Comparison of ENCODE assay signal across 8 cellular contexts in the genomic region with DNA sequence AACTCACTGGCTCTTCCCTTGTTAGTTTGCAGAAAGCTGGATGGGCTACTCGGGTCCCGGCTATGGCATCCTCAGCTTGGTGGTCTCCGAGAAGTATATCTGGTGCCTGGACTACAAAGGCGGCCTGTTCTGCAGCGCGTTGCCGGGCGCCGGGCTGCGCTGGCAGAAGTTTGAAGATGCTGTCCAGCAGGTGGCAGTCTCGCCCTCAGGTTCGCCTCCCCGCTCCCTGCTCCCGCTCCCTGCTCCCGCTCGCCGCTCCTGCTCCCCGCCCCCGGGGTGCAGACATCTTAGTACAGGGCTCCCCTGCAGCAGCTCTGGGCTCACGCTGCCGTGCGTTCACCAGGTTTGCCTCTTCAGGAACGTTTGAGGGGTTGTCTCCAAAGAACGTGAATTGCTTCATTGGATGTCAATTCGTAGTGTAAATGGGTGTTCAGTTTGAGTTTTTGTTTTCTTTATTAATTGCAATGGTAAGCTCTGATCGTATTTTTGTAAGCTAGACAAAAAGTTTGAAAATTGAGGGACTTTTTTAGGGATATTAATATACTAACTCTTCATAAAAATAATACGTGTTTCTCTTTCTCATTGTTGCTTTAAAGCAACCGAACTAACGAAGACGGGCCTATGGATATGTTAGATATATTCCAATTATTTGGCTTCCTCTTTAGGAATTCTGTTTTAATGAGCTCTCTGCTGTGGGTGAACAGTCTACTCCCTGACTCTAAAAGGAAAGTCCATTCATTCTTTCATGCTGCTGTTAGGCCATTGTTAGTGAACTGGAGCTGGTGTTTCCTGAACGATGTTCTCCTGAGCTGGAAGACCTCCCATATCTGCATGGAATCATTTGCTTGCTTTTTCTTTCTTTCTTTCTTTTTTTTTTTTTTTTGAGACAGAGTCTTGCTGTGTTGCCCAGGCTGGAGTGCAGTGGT.
DNase-seq lines count a peak whose midpoint lies in the region; ATAC-seq and TF ChIP-seq lines count a peak whose summit lies in the region.

No MANE protein-coding gene starts in this region.

- intact Hi-C loops in CD8-positive, alpha-beta T cell (cut with DNase I, micrococcal nuclease), result loop anchor here in 1 of 2 experiments (1.0 kb wide), 1 partner anchor 78 kb away; no protein-coding TSS in a partner anchor
- intact Hi-C loops in mucosa of descending colon (cut with DNase I, micrococcal nuclease), result loop anchor here in 1 of 2 donors (5.0 kb wide), 1 partner anchor 79 kb away; no protein-coding TSS in a partner anchor

- no peak overlapping the region for H3K4me3 Mint-ChIP-seq in CD8-positive, alpha-beta T cell

- H3K27me3 Mint-ChIP-seq in CD8-positive, alpha-beta T cell (ENCODE audit: low read depth), result no peaks in the 10 kb centered on the region

- H3K36me3 Mint-ChIP-seq in CD8-positive, alpha-beta T cell, result peaks cover 35% of the 10 kb centered on the region

- ATAC-seq in CD8-positive, alpha-beta T cell, result peak; percentile 48
- ATAC-seq in mucosa of descending colon (peak; percentile 80), GM18519 (IDR thresholded peaks at IDR 0.05; ENCODE audit: low FRiP score, unreplicated experiment) (no peak)

- peak; percentile 8 to 75 (median 47) for DNase-seq in CD8-positive, alpha-beta T cell
- DNase-seq in HK-2 (ENCODE audit: unreplicated experiment) (peak; percentile 17), NOMO-1 treated with DMSO at 0.1 percent for 48 hours (lab: John Stamatoyannopoulos, UW; ENCODE audit: unreplicated experiment) (peak; percentile 44), epidermal melanocyte (ENCODE audit: insufficient read length, low spot score) (peak; percentile 89), mucosa of descending colon (peak; percentile 87 to 92 (median 91))
- peak; percentile 87 for DNase-seq in activated CD8-positive, alpha-beta memory T cell treated with anti-CD3 and anti-CD28 coated beads, Interleukin-2, amount 50 U/mL, for 48 hours
- peak; percentile 8 to 19 for DNase-seq in stimulated activated CD8-positive, alpha-beta memory T cell treated with anti-CD3 and anti-CD28 coated beads, Interleukin-15, amount 100 ng/mL, for 4 hours (ENCODE audit: low read depth in 2 of 2)

- CTCF ChIA-PET in CD8-positive, alpha-beta T cell (lab: Charles Lee), result interaction anchor here (0.6 to 6.7 kb wide), 21 partner anchors 9 to 476 kb away, joined by 3 to 74 read pairs (median 4); a partner anchor contains a TSS

- POLR2A ChIA-PET in CD8-positive, alpha-beta T cell (lab: Charles Lee), result interaction anchor here (0.9 kb wide), 1 partner anchor 83 kb away, joined by 4 read pairs; no protein-coding TSS in a partner anchor

- no peak overlapping the region for H3K27ac ChIP-seq in CD8-positive, alpha-beta T cell (ENCODE audit: low read depth, low read length)

- peaks cover 10% of the 10 kb centered on the region for H3K36me3 ChIP-seq in CD8-positive, alpha-beta T cell (ENCODE audit: insufficient read depth, low read length)
- H3K36me3 ChIP-seq in mucosa of descending colon (ENCODE audit: low read depth), result peaks cover 3% of the 10 kb centered on the region

- no peaks in the 10 kb centered on the region for H3K9me3 Mint-ChIP-seq in CD8-positive, alpha-beta T cell

- H3K27me3 ChIP-seq in CD8-positive, alpha-beta T cell (ENCODE audit: insufficient read depth, low read length), result no peaks in the 10 kb centered on the region

- TF ChIP-seq CTCF in CD8-positive, alpha-beta T cell (IDR thresholded peaks at IDR 0.05), result peak; percentile 74
- TF ChIP-seq CTCF in mucosa of descending colon (IDR thresholded peaks at IDR 0.05), result peak; percentile 65

- peaks cover 3% of the 10 kb centered on the region for H3K4me1 ChIP-seq in CD8-positive, alpha-beta T cell (ENCODE audit: insufficient read depth, low read length)
- H3K4me1 ChIP-seq in mucosa of descending colon (ENCODE audit: low read depth), result peaks cover 16% of the 10 kb centered on the region

- peaks cover 2% of the 10 kb centered on the region for H3K4me1 Mint-ChIP-seq in CD8-positive, alpha-beta T cell (ENCODE audit: low read depth)

- H3K9me3 ChIP-seq in CD8-positive, alpha-beta T cell (ENCODE audit: low read length), result no peaks in the 10 kb centered on the region
- H3K9me3 ChIP-seq in mucosa of descending colon, result no peaks in the 10 kb centered on the region

- H3K27ac Mint-ChIP-seq in CD8-positive, alpha-beta T cell, result no peak overlapping the region

- H3K4me3 ChIP-seq in CD8-positive, alpha-beta T cell (ENCODE audit: low read depth, low read length), result no peak overlapping the region
- H3K4me3 ChIP-seq in mucosa of descending colon, result no peak overlapping the region

Comparison
In these comparisons a context has a peak if more than half of its experiments do, and no peak if none do; other contexts are left out.
1. DNase-seq: peak in every context shown above with its lines; median percentile 91 in mucosa of descending colon; 89 in epidermal melanocyte; 87 in activated CD8-positive, alpha-beta memory T cell treated with anti-CD3 and anti-CD28 coated beads, Interleukin-2, amount 50 U/mL, for 48 hours; 47 in CD8-positive, alpha-beta T cell; 44 in NOMO-1 treated with DMSO at 0.1 percent for 48 hours; 17 in HK-2; 14 in stimulated activated CD8-positive, alpha-beta memory T cell treated with anti-CD3 and anti-CD28 coated beads, Interleukin-15, amount 100 ng/mL, for 4 hours.